In genomic region chr2:224987733-224988132, GRCh38 we compare ENCODE assay signal across 1 cellular context.
TF ChIP-seq lines count a peak whose summit lies in the region.

No MANE protein-coding gene starts in this region.

TF ChIP-seq in GM23338, 12 proteins besides CTCF, POLR2A, EP300 and RAD21 (continued from another document):
- TF ChIP-seq ZNF462 (CRISPR knock-in tag; IDR thresholded peaks at IDR 0.05) (no peak), EZH2 (IDR thresholded peaks at IDR 0.05; ENCODE audit: low read depth, unreplicated experiment) (no peak), JUNB (IDR thresholded peaks at IDR 0.05; ENCODE audit: unreplicated experiment) (no peak), ZNF114 (CRISPR knock-in tag; IDR thresholded peaks at IDR 0.05) (no peak), REST (IDR thresholded peaks at IDR 0.05; ENCODE audit: unreplicated experiment) (no peak), ETS1 (IDR thresholded peaks at IDR 0.05) (no peak), CREB1 (CRISPR knock-in tag; IDR thresholded peaks at IDR 0.05; ENCODE audit: low read depth) (no peak), ZNF331 (CRISPR knock-in tag; IDR thresholded peaks at IDR 0.05; ENCODE audit: low read depth) (no peak), EZH2phosphoT487 (IDR thresholded peaks at IDR 0.05; ENCODE audit: unreplicated experiment) (no peak), STAT1 (IDR thresholded peaks at IDR 0.05; ENCODE audit: unreplicated experiment) (no peak)
